34 cellular contexts compared by ENCODE assay signal in the genomic region with DNA sequence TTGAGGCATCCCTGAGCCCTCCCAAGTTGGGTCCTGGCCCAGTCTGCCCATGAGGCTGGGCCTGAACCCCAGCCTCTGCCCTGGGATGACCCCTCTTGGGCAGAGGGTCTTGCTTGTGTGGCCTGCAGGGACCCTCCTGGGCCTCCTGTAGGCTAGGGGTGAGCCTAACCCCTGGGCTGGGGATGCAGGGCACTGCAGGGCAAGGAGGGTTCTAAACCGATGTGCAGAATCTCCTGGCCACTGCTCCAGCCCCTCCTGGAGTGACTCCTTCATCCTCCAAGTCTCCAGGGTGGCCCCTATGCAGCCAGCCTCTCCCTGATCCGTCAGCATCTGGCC.
"Had no signal": no experiment of that assay in that cellular context is flagged by ENCODE, and none has a peak within 500 bp of the region (broad histone marks: within the 10 kb centered on the region; RNA-seq: fewer than 3 reads in every experiment).

No MANE protein-coding gene starts in this region.

- H3K27ac ChIP-seq: ascending aorta, breast epithelium, cardiac muscle cell, esophagus muscularis mucosa, foreskin keratinocyte, gastrocnemius medialis, heart right ventricle, hepatocyte, WERI-Rb-1 had no signal

- H3K4me1 Mint-ChIP-seq: activated B cell treated with CpG ODN at 0.5 μM for 24 hours; activated CD4-positive, alpha-beta T cell treated with anti-CD3 and anti-CD28 coated beads for 36 hours; activated CD4-positive, alpha-beta T cell treated with anti-CD3 and anti-CD28 coated beads, Interleukin-2, amount 10 ng/mL, durations not matched to agents 24 days and 14 days; activated T-helper 17 cell treated with anti-CD3 and anti-CD28 coated beads, Interleukin-2, amount 50 U/mL, for 72 hours; brain; central memory CD8-positive, alpha-beta T cell; T-helper 17 cell had no signal

- H3K36me3 Mint-ChIP-seq: activated CD4-positive, alpha-beta memory T cell treated with anti-CD3 and anti-CD28 coated beads for 36 hours; activated naive CD8-positive, alpha-beta T cell; brain had no signal

- H3K4me3 Mint-ChIP-seq: activated B cell treated with CpG ODN at 0.5 μM for 24 hours; activated CD4-positive, alpha-beta memory T cell treated with anti-CD3 and anti-CD28 coated beads for 36 hours; activated CD4-positive, alpha-beta T cell treated with anti-CD3 and anti-CD28 coated beads for 36 hours; activated CD4-positive, alpha-beta T cell treated with anti-CD3 and anti-CD28 coated beads, Interleukin-2, amount 10 ng/mL, durations not matched to agents 24 days and 14 days; activated CD8-positive, alpha-beta T cell treated with anti-CD3 and anti-CD28 coated beads, Interleukin-2, amount 10 ng/mL, durations not matched to agents 7 days and 5 days; activated naive CD8-positive, alpha-beta T cell; activated T-cell treated with anti-CD3 and anti-CD28 coated beads, Interleukin-2, amount 50 U/mL, for 24 hours; activated T-cell treated with anti-CD3 and anti-CD28 coated beads, Interleukin-2, amount 50 U/mL, for 72 hours; activated T-helper 17 cell treated with anti-CD3 and anti-CD28 coated beads, Interleukin-2, amount 50 U/mL, for 72 hours; brain; central memory CD8-positive, alpha-beta T cell; effector memory CD8-positive, alpha-beta T cell; T-helper 17 cell; T-helper 2 cell treated with Interferon-gamma antibody and Interleukin-4, amounts not matched to agents 5 μg/mL and 100 μg/mL, for 36 hours had no signal

- DNase-seq: activated CD4-positive, alpha-beta memory T cell treated with anti-CD3 and anti-CD28 coated beads for 36 hours; activated CD4-positive, alpha-beta T cell treated with anti-CD3 and anti-CD28 coated beads for 36 hours; activated CD4-positive, alpha-beta T cell treated with anti-CD3 and anti-CD28 coated beads, Interleukin-2, amount 10 ng/mL, durations not matched to agents 24 days and 14 days; activated CD8-positive, alpha-beta T cell treated with anti-CD3 and anti-CD28 coated beads, Interleukin-2, amount 10 ng/mL, durations not matched to agents 7 days and 5 days; activated effector memory CD4-positive, alpha-beta T cell treated with Interleukin-2 at 50 U/mL for 16 hours; activated gamma-delta T cell treated with Interleukin-2 at 50 U/mL for 16 hours; activated naive CD4-positive, alpha-beta T cell treated with anti-CD3 and anti-CD28 coated beads, Interleukin-2, amount 50 U/mL, for 16 hours; activated naive CD4-positive, alpha-beta T cell treated with Interleukin-2 at 50 U/mL for 16 hours; activated T-cell treated with anti-CD3 and anti-CD28 coated beads for 4 hours; activated T-cell treated with anti-CD3 and anti-CD28 coated beads, Interleukin-2, amount 50 U/mL, for 24 hours; activated T-cell treated with anti-CD3 and anti-CD28 coated beads, Interleukin-2, amount 50 U/mL, for 72 hours; cortex of kidney; dermis blood vessel endothelial cell; effector CD4-positive, alpha-beta T cell; effector memory CD8-positive, alpha-beta T cell; erythroblast; foreskin keratinocyte; gastrocnemius medialis; heart right ventricle; T-helper 1 cell; T-helper 17 cell; T1000; WERI-Rb-1 had no signal

- H3K9me3 ChIP-seq: ascending aorta, breast epithelium, esophagus muscularis mucosa, gastrocnemius medialis, heart right ventricle had no signal

- H3K9me3 Mint-ChIP-seq: activated B cell treated with CpG ODN at 0.5 μM for 24 hours; activated CD4-positive, alpha-beta memory T cell treated with anti-CD3 and anti-CD28 coated beads for 36 hours; activated CD4-positive, alpha-beta T cell treated with anti-CD3 and anti-CD28 coated beads, Interleukin-2, amount 10 ng/mL, durations not matched to agents 24 days and 14 days; activated T-cell treated with anti-CD3 and anti-CD28 coated beads, Interleukin-2, amount 50 U/mL, for 24 hours; activated T-cell treated with anti-CD3 and anti-CD28 coated beads, Interleukin-2, amount 50 U/mL, for 72 hours; activated T-helper 17 cell treated with anti-CD3 and anti-CD28 coated beads, Interleukin-2, amount 50 U/mL, for 72 hours; brain; central memory CD8-positive, alpha-beta T cell; effector memory CD8-positive, alpha-beta T cell; T-helper 2 cell treated with Interferon-gamma antibody and Interleukin-4, amounts not matched to agents 5 μg/mL and 100 μg/mL, for 36 hours had no signal

- H3K27me3 Mint-ChIP-seq: activated B cell treated with CpG ODN at 0.5 μM for 24 hours; activated CD4-positive, alpha-beta memory T cell treated with anti-CD3 and anti-CD28 coated beads for 36 hours; activated CD4-positive, alpha-beta T cell treated with anti-CD3 and anti-CD28 coated beads for 36 hours; activated CD4-positive, alpha-beta T cell treated with anti-CD3 and anti-CD28 coated beads, Interleukin-2, amount 10 ng/mL, durations not matched to agents 24 days and 14 days; activated naive CD8-positive, alpha-beta T cell; activated T-cell treated with anti-CD3 and anti-CD28 coated beads, Interleukin-2, amount 50 U/mL, for 24 hours; activated T-helper 17 cell treated with anti-CD3 and anti-CD28 coated beads, Interleukin-2, amount 50 U/mL, for 72 hours; brain; central memory CD8-positive, alpha-beta T cell; T-helper 17 cell had no signal

- H3K4me3 ChIP-seq: ascending aorta, breast epithelium, cardiac muscle cell, esophagus muscularis mucosa, gastrocnemius medialis, heart right ventricle, hepatocyte had no signal

- H3K27ac Mint-ChIP-seq: activated B cell treated with CpG ODN at 0.5 μM for 24 hours; activated CD4-positive, alpha-beta memory T cell treated with anti-CD3 and anti-CD28 coated beads for 36 hours; activated CD4-positive, alpha-beta T cell treated with anti-CD3 and anti-CD28 coated beads for 36 hours; activated CD4-positive, alpha-beta T cell treated with anti-CD3 and anti-CD28 coated beads, Interleukin-2, amount 10 ng/mL, durations not matched to agents 24 days and 14 days; activated CD8-positive, alpha-beta T cell treated with anti-CD3 and anti-CD28 coated beads, Interleukin-2, amount 10 ng/mL, durations not matched to agents 7 days and 5 days; activated naive CD8-positive, alpha-beta T cell; activated T-cell treated with anti-CD3 and anti-CD28 coated beads, Interleukin-2, amount 50 U/mL, for 24 hours; activated T-cell treated with anti-CD3 and anti-CD28 coated beads, Interleukin-2, amount 50 U/mL, for 72 hours; activated T-helper 17 cell treated with anti-CD3 and anti-CD28 coated beads, Interleukin-2, amount 50 U/mL, for 72 hours; brain; effector memory CD8-positive, alpha-beta T cell; T-helper 17 cell; T-helper 2 cell treated with Interferon-gamma antibody and Interleukin-4, amounts not matched to agents 5 μg/mL and 100 μg/mL, for 36 hours had no signal

- H3K4me1 ChIP-seq: ascending aorta, breast epithelium, esophagus muscularis mucosa, foreskin keratinocyte, gastrocnemius medialis, heart right ventricle had no signal

- H3K36me3 ChIP-seq: ascending aorta, breast epithelium, cardiac muscle cell, esophagus muscularis mucosa, gastrocnemius medialis, heart right ventricle, WERI-Rb-1 had no signal

- H3K27me3 ChIP-seq: ascending aorta, breast epithelium, cardiac muscle cell, foreskin keratinocyte, gastrocnemius medialis, heart right ventricle, hepatocyte had no signal
